16 cellular contexts compared by ENCODE assay signal in the genomic region with DNA sequence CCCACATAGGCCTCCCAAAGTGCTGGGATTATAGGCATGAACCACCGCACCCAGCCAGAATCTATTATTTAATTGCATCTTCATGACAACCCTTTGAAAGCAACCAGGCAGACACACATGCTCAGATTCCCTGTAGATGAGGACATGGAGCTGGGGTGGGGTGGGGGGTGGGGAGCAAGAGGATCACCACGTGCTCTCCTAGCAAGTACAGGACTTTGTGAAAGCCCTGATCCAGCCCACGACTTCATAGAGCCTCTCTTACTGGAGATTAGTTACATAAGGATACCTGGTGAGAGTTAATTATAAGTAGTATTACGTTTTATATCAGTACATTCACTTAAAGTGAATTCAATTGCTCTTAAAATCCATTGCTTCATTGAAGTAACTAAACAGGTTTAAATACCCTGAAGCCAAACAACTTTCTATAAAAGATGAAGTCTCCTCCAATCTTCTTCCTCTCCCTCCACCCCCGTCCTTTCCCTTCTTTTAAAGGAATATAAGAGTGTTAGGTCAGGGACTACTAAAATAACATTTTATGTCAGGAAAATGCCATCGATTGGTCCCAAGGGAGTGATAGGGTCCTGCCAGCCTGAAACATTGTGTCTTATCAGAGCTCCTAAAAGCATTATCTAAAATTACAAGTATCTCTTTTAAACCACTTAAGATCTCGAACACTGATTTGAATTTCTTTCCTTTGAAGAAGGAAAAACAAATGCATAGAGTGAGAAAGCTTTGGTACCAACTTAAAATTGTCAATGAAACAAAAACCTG.
"Had no signal": no experiment of that assay in that cellular context is flagged by ENCODE, and none has a peak within 500 bp of the region (broad histone marks: within the 10 kb centered on the region; RNA-seq: fewer than 3 reads in every experiment).

No MANE protein-coding gene starts in this region.

- H3K9me3 ChIP-seq: gastroesophageal sphincter had no signal

- H3K9ac ChIP-seq: parathyroid adenoma had no signal

- H3K27ac Mint-ChIP-seq: activated CD4-positive, alpha-beta memory T cell treated with anti-CD3 and anti-CD28 coated beads, Interleukin-2, amount 10 ng/mL, durations not matched to agents 7 days and 5 days; activated CD4-positive, alpha-beta T cell treated with anti-CD3 and anti-CD28 coated beads, Interleukin-2, amount 10 ng/mL, durations not matched to agents 24 days and 14 days; activated naive CD4-positive, alpha-beta T cell treated with anti-CD3 and anti-CD28 coated beads, Interleukin-2, amount 10 ng/mL, durations not matched to agents 7 days and 5 days; naive thymus-derived CD4-positive, alpha-beta T cell; T-helper 17 cell had no signal

- H3K27me3 Mint-ChIP-seq: activated CD4-positive, alpha-beta memory T cell treated with anti-CD3 and anti-CD28 coated beads, Interleukin-2, amount 10 ng/mL, durations not matched to agents 7 days and 5 days; activated CD4-positive, alpha-beta T cell treated with anti-CD3 and anti-CD28 coated beads, Interleukin-2, amount 10 ng/mL, durations not matched to agents 24 days and 14 days; naive thymus-derived CD4-positive, alpha-beta T cell; T-helper 17 cell had no signal

- H3K27me3 ChIP-seq: gastroesophageal sphincter had no signal

- ATAC-seq: gastroesophageal sphincter; naive thymus-derived CD4-positive, alpha-beta T cell; right cardiac atrium; stimulated activated naive CD8-positive, alpha-beta T cell treated with anti-CD3 and anti-CD28 coated beads, Interleukin-15, Interleukin-2, amounts not matched to agents 100 U/mL and 50 U/mL, for 24 hours; T-helper 17 cell had no signal

- H3K27ac ChIP-seq: coronary artery, gastroesophageal sphincter, parathyroid adenoma had no signal

- H3K79me2 ChIP-seq: parathyroid adenoma had no signal

- H3K4me1 Mint-ChIP-seq: activated naive CD4-positive, alpha-beta T cell treated with anti-CD3 and anti-CD28 coated beads, Interleukin-2, amount 10 ng/mL, durations not matched to agents 7 days and 5 days; naive thymus-derived CD4-positive, alpha-beta T cell had no signal

- H3K4me1 ChIP-seq: gastroesophageal sphincter, parathyroid adenoma had no signal

- H2AFZ ChIP-seq: parathyroid adenoma had no signal

- DNase-seq: activated CD4-positive, alpha-beta memory T cell treated with anti-CD3 and anti-CD28 coated beads, Interleukin-2, amount 10 ng/mL, durations not matched to agents 7 days and 5 days; activated CD4-positive, alpha-beta T cell treated with anti-CD3 and anti-CD28 coated beads, Interleukin-2, amount 10 ng/mL, durations not matched to agents 24 days and 14 days; activated effector memory CD4-positive, alpha-beta T cell treated with anti-CD3 and anti-CD28 coated beads, Interleukin-2, amount 50 U/mL, for 16 hours; activated naive CD4-positive, alpha-beta T cell treated with anti-CD3 and anti-CD28 coated beads, Interleukin-2, amount 10 ng/mL, durations not matched to agents 7 days and 5 days; cerebellar nuclear complex; head of caudate nucleus; naive thymus-derived CD4-positive, alpha-beta T cell; right cardiac atrium; stimulated activated CD4-positive, alpha-beta T cell treated with anti-CD3 and anti-CD28 coated beads, Interleukin-12 subunit alpha, Interleukin-12 subunit beta, amount 100 ng/mL, for 4 hours; stimulated activated CD4-positive, alpha-beta T cell treated with anti-CD3 and anti-CD28 coated beads, Interleukin-4, amount 100 ng/mL, for 4 hours; stimulated activated naive CD8-positive, alpha-beta T cell treated with anti-CD3 and anti-CD28 coated beads, Interleukin-15, Interleukin-2, amounts not matched to agents 100 U/mL and 50 U/mL, for 24 hours; T-helper 17 cell had no signal

- H3K9me3 Mint-ChIP-seq: activated CD4-positive, alpha-beta memory T cell treated with anti-CD3 and anti-CD28 coated beads, Interleukin-2, amount 10 ng/mL, durations not matched to agents 7 days and 5 days; activated CD4-positive, alpha-beta T cell treated with anti-CD3 and anti-CD28 coated beads, Interleukin-2, amount 10 ng/mL, durations not matched to agents 24 days and 14 days; activated naive CD4-positive, alpha-beta T cell treated with anti-CD3 and anti-CD28 coated beads, Interleukin-2, amount 10 ng/mL, durations not matched to agents 7 days and 5 days; endodermal cell; naive thymus-derived CD4-positive, alpha-beta T cell had no signal

- H3K4me3 Mint-ChIP-seq: activated CD4-positive, alpha-beta memory T cell treated with anti-CD3 and anti-CD28 coated beads, Interleukin-2, amount 10 ng/mL, durations not matched to agents 7 days and 5 days; activated CD4-positive, alpha-beta T cell treated with anti-CD3 and anti-CD28 coated beads, Interleukin-2, amount 10 ng/mL, durations not matched to agents 24 days and 14 days; activated naive CD4-positive, alpha-beta T cell treated with anti-CD3 and anti-CD28 coated beads, Interleukin-2, amount 10 ng/mL, durations not matched to agents 7 days and 5 days; naive thymus-derived CD4-positive, alpha-beta T cell; T-helper 17 cell had no signal

- H3K4me3 ChIP-seq: coronary artery, gastroesophageal sphincter had no signal
